ENCODE assay signal across 9 cellular contexts in the genomic region with DNA sequence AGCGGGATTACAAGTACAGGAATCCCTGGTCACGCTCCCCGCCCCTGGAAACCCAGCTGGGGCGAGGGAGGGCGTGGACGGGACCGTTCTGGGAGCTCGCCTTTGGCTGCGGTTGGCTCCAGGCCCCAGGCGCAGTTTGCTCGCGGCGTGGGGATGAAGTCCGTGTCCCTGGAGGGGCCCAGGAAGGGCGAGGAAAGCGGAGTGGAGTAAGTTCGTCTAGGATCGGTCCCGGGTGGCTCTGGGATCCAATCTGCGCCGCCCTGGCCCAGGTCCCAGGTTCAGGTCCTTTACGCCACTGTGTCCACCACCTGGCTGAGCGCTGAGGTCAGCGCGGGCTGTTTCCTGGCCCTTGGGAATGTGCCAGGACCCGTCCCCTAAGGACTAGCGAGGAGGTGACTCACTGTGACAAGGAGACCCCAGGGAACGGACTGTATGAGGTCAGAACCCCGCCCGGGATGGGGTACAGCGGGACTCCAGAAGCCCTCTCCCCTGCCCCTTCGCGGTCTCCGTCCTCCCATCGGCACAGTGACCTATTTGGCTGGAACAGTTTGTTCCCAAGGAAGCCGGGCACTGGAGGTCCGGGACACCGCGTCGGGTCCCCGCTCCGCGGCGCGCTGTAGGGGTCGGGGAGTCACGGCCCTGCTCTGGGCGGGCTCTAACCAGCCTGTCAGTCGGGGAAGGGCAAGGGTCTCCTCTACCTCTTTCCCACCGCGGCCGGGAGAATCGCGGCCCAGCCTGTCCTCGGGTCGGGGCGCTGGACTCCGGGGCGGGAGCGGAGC. TPM values are rescaled to one million over a fixed set of nuclear protein-coding genes. Genes with fewer than 3 reads are reported as not detected.
DNase-seq lines count a peak whose midpoint lies in the region; ATAC-seq, FAIRE-seq and TF ChIP-seq lines count a peak whose summit lies in the region.
"Had no signal": no experiment of that assay in that cellular context is flagged by ENCODE, and none has a peak within 500 bp of the region (broad histone marks: within the 10 kb centered on the region; RNA-seq: fewer than 3 reads in every experiment).

No MANE protein-coding gene starts in this region.

- TF ChIP-seq RAD21 in H1 (IDR thresholded peaks at IDR 0.05 in 1 of 2, conservative IDR thresholded peaks at IDR 0.05 in 1 of 2; ENCODE audit: low read depth in 2 of 2, low read length in 2 of 2), result no peak

- peak overlapping the region; percentile 5 for H3K4ac ChIP-seq in H1 (replicated peaks; ENCODE audit: insufficient read length, low read depth, low read length)

- no peak overlapping the region for H2AFZ ChIP-seq in H1 (ENCODE audit: low read length)

- peak overlapping the region; percentile 40; the same call in 1 of the 2 replicates for H2BK5ac ChIP-seq in H1 (ENCODE audit: low read depth, low read length)

- H3K79me1 ChIP-seq in H1 (ENCODE audit: low read depth, low read length), result 0 out of 2 replicates have a peak, but pooled peaks cover 3% of the 10 kb centered on the region

- H3K9ac ChIP-seq in HUES48 (ENCODE audit: low read depth, low read length), result peak overlapping the region; percentile 58; the same call in 1 of the 2 replicates
- H3K9ac ChIP-seq in H1 (replicated peaks in 1 of 4; ENCODE audit: extremely low read depth in 1 of 4, low read depth in 3 of 4, low read length in 3 of 4), result peak overlapping the region in 3 of 4 experiments; percentile 34 to 52 (median 45); a peak in 5 of 7 replicates

- peaks cover 18% of the 10 kb centered on the region; the same call in 1 of the 2 replicates for H3K23me2 ChIP-seq in H1 (ENCODE audit: low read depth, low read length)

- H3K4me1 ChIP-seq in CD8-positive, alpha-beta memory T cell (ENCODE audit: insufficient read depth, low read length), result peaks cover 35% of the 10 kb centered on the region
- H3K4me1 ChIP-seq in HUES48 (ENCODE audit: control insufficient read depth, insufficient read depth, low read length) (peaks cover 23% of the 10 kb centered on the region), H1 (replicated peaks in 1 of 4; ENCODE audit: control insufficient read depth in 3 of 4, insufficient read depth in 4 of 4, low read length in 3 of 4) (peaks cover 5 to 36% (median 16%) of the 10 kb centered on the region in 4 experiments)

- no peaks in the 10 kb centered on the region for H3K27me3 ChIP-seq in CD8-positive, alpha-beta memory T cell (ENCODE audit: insufficient read depth, low read length, poor library complexity, severe bottlenecking)
- H3K27me3 ChIP-seq in HUES48 (ENCODE audit: control insufficient read depth, insufficient read depth, low read length) (peaks cover 37% of the 10 kb centered on the region), H1 (replicated peaks in 1 of 4; ENCODE audit: control insufficient read depth in 3 of 4, extremely low read depth in 1 of 4, insufficient read depth in 3 of 4, low read length in 3 of 4) (peaks cover 6 to 28% (median 20%) of the 10 kb centered on the region in 4 experiments)

- H2BK120ac ChIP-seq in H1 (replicated peaks; ENCODE audit: low read depth, low read length), result no peak overlapping the region

- WGBS in H1 (ENCODE audit: extremely low coverage in 1 of 2, insufficient coverage in 1 of 2, insufficient read length in 1 of 2, insufficient replicate concordance in 2 of 2, low coverage in 1 of 2, low lambda C conversion rate in 2 of 2, missing lambda C conversion rate in 1 of 2), 2 experiments, result 1% methylated on average over 50 of the region's 60 CpGs; no CpG with 5 or more reads in 1 of the 2 experiments

- TF ChIP-seq POLR2A in H1 (IDR thresholded peaks at IDR 0.05; ENCODE audit: control extremely low read depth in 1 of 2, low read depth in 2 of 2, low read length in 2 of 2), result no peak; a peak in 1 of 3 replicates

- H4K91ac ChIP-seq in H1 (replicated peaks; ENCODE audit: insufficient read length, low read length), result no peak overlapping the region

- H2BK12ac ChIP-seq in H1 (ENCODE audit: low read depth, low read length), result no peak overlapping the region

- peak overlapping the region; percentile 72 for H3K27ac ChIP-seq in CD8-positive, alpha-beta memory T cell (ENCODE audit: low read depth, low read length)
- H3K27ac ChIP-seq in HUES48 (ENCODE audit: low read depth, low read length) (peak overlapping the region; percentile 55), H1 (ENCODE audit: low read depth, low read length) (no peak overlapping the region), temporal lobe (ENCODE audit: low read depth, low read length) (peak overlapping the region; percentile 80)

- DNase-seq in CD8-positive, alpha-beta memory T cell, result peak in 4 of 5 donors; percentile 10 to 56 (median 22)
- DNase-seq in activated B cell treated with CpG ODN at 0.5 μM for 24 hours, result peak; percentile 65
- DNase-seq in H1 (ENCODE audit: low read depth in 1 of 2, low spot score in 2 of 2), result peak in 1 of 2 experiments; percentile 75
- peak; percentile 92 for DNase-seq in mesenteric fat pad (ENCODE audit: low spot score)

- TF ChIP-seq CTCF in activated B cell treated with CpG ODN at 0.5 μM for 24 hours (IDR thresholded peaks at IDR 0.05), result no peak
- no peak for TF ChIP-seq CTCF in H1 (IDR thresholded peaks at IDR 0.05; ENCODE audit: control extremely low read depth in 1 of 3, insufficient read depth in 1 of 3, low read depth in 1 of 3, low read length in 3 of 3)

- no peaks in the 10 kb centered on the region for H3K9me3 ChIP-seq in CD8-positive, alpha-beta memory T cell (ENCODE audit: low read length)
- H3K9me3 ChIP-seq in HUES48 (ENCODE audit: control insufficient read depth, insufficient read depth, low read length) (no peaks in the 10 kb centered on the region), H1 (ENCODE audit: insufficient read depth in 2 of 2, low read depth in 1 of 2, low read length in 1 of 2) (no peaks in the 10 kb centered on the region)

- ATAC-seq in activated B cell treated with CpG ODN at 0.5 μM for 24 hours (ENCODE audit: low read depth) (peak; percentile 7), GM18502 (IDR thresholded peaks at IDR 0.05; ENCODE audit: poor library complexity, unreplicated experiment) (no peak), HG03342 (IDR thresholded peaks at IDR 0.05; ENCODE audit: unreplicated experiment) (no peak)

- H3K18ac ChIP-seq in H1 (ENCODE audit: extremely low read depth, low read length), result peak overlapping the region; percentile 14; the same call in 1 of the 2 replicates

- CTCF ChIA-PET in CD8-positive, alpha-beta memory T cell (lab: Charles Lee), result interaction anchor here (0.7 to 2.8 kb wide), 14 partner anchors 9 to 377 kb away, joined by 3 to 12 read pairs (median 5); no protein-coding TSS in a partner anchor
- CTCF ChIA-PET in activated B cell treated with CpG ODN at 0.5 μM for 24 hours (lab: Charles Lee) (interaction anchor here (0.9 to 5.1 kb wide), 11 partner anchors 13 to 173 kb away, joined by 3 to 44 read pairs (median 4); no protein-coding TSS in a partner anchor), H1 (lab: Charles Lee; ENCODE audit: partially characterized antibody) (interaction anchor here (0.7 to 8.8 kb wide), 21 partner anchors 11 to 156 kb away, joined by 3 to 67 read pairs (median 4); no protein-coding TSS in a partner anchor)

- no peaks in the 10 kb centered on the region for H3K36me3 ChIP-seq in CD8-positive, alpha-beta memory T cell (ENCODE audit: insufficient read depth, low read length)
- H3K36me3 ChIP-seq in HUES48 (ENCODE audit: control insufficient read depth, insufficient read depth, low read length) (peaks cover 7% of the 10 kb centered on the region; the same call in 1 of the 2 replicates), H1 (ENCODE audit: control insufficient read depth in 2 of 4, insufficient read depth in 4 of 4, low read length in 3 of 4) (peaks cover 0 to 5% (median 3%) of the 10 kb centered on the region in 4 experiments; a peak in 6 of 8 replicates)

- H3K27me3 Mint-ChIP-seq in CD8-positive, alpha-beta memory T cell, result peaks cover 0 to 6% of the 10 kb centered on the region in 2 donors
- no peaks in the 10 kb centered on the region for H3K27me3 Mint-ChIP-seq in activated B cell treated with CpG ODN at 0.5 μM for 24 hours

- peaks cover 4 to 27% of the 10 kb centered on the region in 2 experiments for H4K20me1 ChIP-seq in H1 (replicated peaks in 1 of 2; ENCODE audit: control insufficient read depth in 1 of 2, insufficient read depth in 2 of 2, low read length in 2 of 2)

- peaks cover 0 to 3% (median 0%) of the 10 kb centered on the region in 5 donors for H3K9me3 Mint-ChIP-seq in CD8-positive, alpha-beta memory T cell
- no peaks in the 10 kb centered on the region for H3K9me3 Mint-ChIP-seq in activated B cell treated with CpG ODN at 0.5 μM for 24 hours

- no peak for TF ChIP-seq EP300 in H1 (IDR thresholded peaks at IDR 0.05; ENCODE audit: borderline replicate concordance in 1 of 2, low read depth in 2 of 2, low read length in 2 of 2)

- H3K4me3 ChIP-seq in CD8-positive, alpha-beta memory T cell (ENCODE audit: low read length), result peak overlapping the region; percentile 82
- H3K4me3 ChIP-seq in HUES48 (ENCODE audit: low read depth, low read length) (peak overlapping the region; percentile 82), H1 (ENCODE audit: extremely low read depth in 1 of 4, insufficient read depth in 2 of 4, low read depth in 3 of 4, low read length in 4 of 4) (peak overlapping the region; percentile 55 to 76 (median 69))

- no peak overlapping the region for H2AK5ac ChIP-seq in H1 (ENCODE audit: low read depth, low read length)

- intact Hi-C loops in activated B cell treated with CpG ODN at 0.5 μM for 24 hours (cut with micrococcal nuclease), result loop anchor here (1.0 to 2.0 kb wide), 4 partner anchors 28 to 652 kb away; a partner anchor contains a TSS

- H3K23ac ChIP-seq in H1 (ENCODE audit: insufficient read length), result no peak overlapping the region

- H3K56ac ChIP-seq in H1 (replicated peaks; ENCODE audit: insufficient read length, low read depth, low read length), result peak overlapping the region; percentile 65

- H3K27ac Mint-ChIP-seq in CD8-positive, alpha-beta memory T cell, result peak overlapping the region; percentile 61 to 98 (median 96)
- peak overlapping the region; percentile 95 for H3K27ac Mint-ChIP-seq in activated B cell treated with CpG ODN at 0.5 μM for 24 hours

- H2BK20ac ChIP-seq in H1 (ENCODE audit: low read length), result no peak overlapping the region

- H4K8ac ChIP-seq in H1 (ENCODE audit: extremely low read depth, insufficient read depth, low read length), result 0 out of 2 replicates have a peak overlapping the region, but pooled peaks have one; percentile 82

- no peak overlapping the region for H2BK15ac ChIP-seq in H1 (ENCODE audit: low read length)

- H3K79me2 ChIP-seq in H1 (ENCODE audit: control insufficient read depth in 1 of 2, insufficient read depth in 2 of 2, low read length in 2 of 2), result peaks cover 0 to 28% of the 10 kb centered on the region in 2 experiments; a peak in 2 of 4 replicates

- peaks cover 0 to 8% (median 0%) of the 10 kb centered on the region in 3 donors for H3K36me3 Mint-ChIP-seq in CD8-positive, alpha-beta memory T cell
- peaks cover 25% of the 10 kb centered on the region for H3K36me3 Mint-ChIP-seq in activated B cell treated with CpG ODN at 0.5 μM for 24 hours (ENCODE audit: low read depth)

- H3K4me3 Mint-ChIP-seq in CD8-positive, alpha-beta memory T cell, result peak overlapping the region; percentile 87 to 100 (median 95)
- peak overlapping the region; percentile 94 for H3K4me3 Mint-ChIP-seq in activated B cell treated with CpG ODN at 0.5 μM for 24 hours

- H3K4me1 Mint-ChIP-seq in CD8-positive, alpha-beta memory T cell, result peaks cover 21 to 30% (median 29%) of the 10 kb centered on the region in 3 donors
- peaks cover 50% of the 10 kb centered on the region for H3K4me1 Mint-ChIP-seq in activated B cell treated with CpG ODN at 0.5 μM for 24 hours

- no peak overlapping the region for H4K5ac ChIP-seq in H1 (ENCODE audit: insufficient read length, low read depth, low read length)

- no peak for FAIRE-seq in H1 (lab: Jason Lieb, UNC)

- no peak overlapping the region for H3K14ac ChIP-seq in H1 (ENCODE audit: insufficient read length)

- POLR2A ChIA-PET in CD8-positive, alpha-beta memory T cell (lab: Charles Lee), result interaction anchor here (0.6 to 0.7 kb wide), 3 partner anchors 33 to 1997 kb away, joined by 3 read pairs; no protein-coding TSS in a partner anchor
- POLR2A ChIA-PET in activated B cell treated with CpG ODN at 0.5 μM for 24 hours (lab: Charles Lee), result interaction anchor here (0.6 to 8.4 kb wide), 21 partner anchors 12 to 369 kb away, joined by 3 to 226 read pairs (median 5); a partner anchor contains a TSS
- POLR2A ChIA-PET in H1 (lab: Charles Lee; ENCODE audit: partially characterized antibody), result interaction anchor here (0.6 to 10.6 kb wide), 13 partner anchors 10 to 83 kb away, joined by 3 to 109 read pairs (median 4); no protein-coding TSS in a partner anchor

- peak overlapping the region; percentile 85 to 96 for H3K4me2 ChIP-seq in H1 (ENCODE audit: insufficient read depth in 1 of 2, low read depth in 2 of 2, low read length in 2 of 2)

RNA-seq across cellular contexts. Expression of a gene that starts 0.7 kb away (rescaled TPM):
- total RNA-seq in CD8-positive, alpha-beta memory T cell, result 10 to 100 TPM; 64.7 to 66.4 TPM
- 1.6 TPM for polyA plus RNA-seq in CD8-positive, alpha-beta memory T cell
- total RNA-seq in activated B cell treated with CpG ODN at 0.5 μM for 24 hours (46.9 and 50.4 TPM in 2 replicates), mesenteric fat pad (245 TPM), temporal lobe (2.2 TPM)
- total RNA-seq in H1 (2021; fragmentation: NEBNext Ultra II Directional; extraction: Animal tissue kit (Norgen Biotek cat#: 25700)), result 14.5 and 15.2 TPM in 2 replicates
- 36.0 and 56.1 TPM in 2 replicates for polyA plus RNA-seq in H1 (2011; rRNA removed)
- polyA plus RNA-seq in H1 (2011; cell fraction: cytosol; rRNA removed), result 26.6 TPM
- 39.2 TPM for polyA plus RNA-seq in H1 (2011; cell fraction: nucleus; rRNA removed)
- polyA plus RNA-seq in H1 (2012, experiment 1 of 2), result 23.5 to 37.7 TPM (median 28.4 TPM) in 4 replicates
- 42.7 TPM for polyA plus RNA-seq in H1 (2012, experiment 2 of 2)
- polyA plus RNA-seq in H1 (2013, experiment 1 of 2), result 15.1 TPM
- polyA plus RNA-seq in H1 (2013, experiment 2 of 2), result 16.1 TPM
- polyA minus RNA-seq in H1 (2011; rRNA and poly(A)+ RNA removed), result 15.5 and 20.6 TPM in 2 replicates
- 14.0 TPM for polyA minus RNA-seq in H1 (2011; cell fraction: cytosol; rRNA and poly(A)+ RNA removed)
- polyA minus RNA-seq in H1 (2011; cell fraction: nucleus; rRNA and poly(A)+ RNA removed), result 33.3 TPM

RNA-seq across cellular contexts. Expression of a gene that starts 18.4 kb away (rescaled TPM):
- not detected for total RNA-seq in CD8-positive, alpha-beta memory T cell
- not detected for polyA plus RNA-seq in CD8-positive, alpha-beta memory T cell
- total RNA-seq in activated B cell treated with CpG ODN at 0.5 μM for 24 hours (0.20 TPM in 1 of 2 replicates, not detected in the other), mesenteric fat pad (0.35 TPM), temporal lobe (under 0.01 TPM)
- total RNA-seq in H1 (2021; fragmentation: NEBNext Ultra II Directional; extraction: Animal tissue kit (Norgen Biotek cat#: 25700)), result not detected in 2 replicates
- 0.02 and 0.03 TPM in 2 replicates for polyA plus RNA-seq in H1 (2011; rRNA removed)
- 0.06 TPM for polyA plus RNA-seq in H1 (2011; cell fraction: cytosol; rRNA removed)
- polyA plus RNA-seq in H1 (2011; cell fraction: nucleus; rRNA removed), result 0.09 TPM
- 0.11 TPM in 1 of 4 replicates, not detected in the others for polyA plus RNA-seq in H1 (2012, experiment 1 of 2)
- polyA plus RNA-seq in H1 (2012, experiment 2 of 2), result not detected
- 0.02 TPM for polyA plus RNA-seq in H1 (2013, experiment 1 of 2)
- polyA plus RNA-seq in H1 (2013, experiment 2 of 2), result 0.02 TPM
- polyA minus RNA-seq in H1 (2011; rRNA and poly(A)+ RNA removed), result 0.10 TPM in 1 of 2 replicates, not detected in the other
- not detected for polyA minus RNA-seq in H1 (2011; cell fraction: cytosol; rRNA and poly(A)+ RNA removed)
- not detected for polyA minus RNA-seq in H1 (2011; cell fraction: nucleus; rRNA and poly(A)+ RNA removed)
- total RNA-seq: SK-MEL-5 had no signal
